ENCODE assay signal across 12 cellular contexts in the genomic region with DNA sequence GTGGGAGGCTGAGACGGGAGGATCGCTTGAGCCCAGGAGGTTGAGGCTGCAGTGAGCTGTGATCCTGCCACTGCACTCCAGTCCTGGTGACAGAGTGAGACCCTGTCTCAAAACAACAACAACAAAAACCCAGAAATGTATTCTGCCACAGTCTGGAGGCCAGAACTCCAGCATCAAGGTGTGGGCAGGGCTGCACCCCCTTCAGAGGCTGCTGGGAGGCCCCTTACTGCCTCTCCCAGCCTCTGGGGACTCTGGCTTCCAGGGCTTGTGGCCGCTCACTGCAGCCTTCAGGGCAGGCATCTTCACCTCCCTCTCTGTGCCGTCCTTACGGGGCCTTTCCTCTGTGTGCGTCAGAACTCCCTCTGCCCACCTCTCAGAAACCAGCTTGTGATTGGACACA.
A peak's percentile ranks its signal among the peaks of the same experiment; 100 is the strongest.
DNase-seq lines count a peak whose midpoint lies in the region; ATAC-seq, FAIRE-seq and TF ChIP-seq lines count a peak whose summit lies in the region.
"Had no signal": no experiment of that assay in that cellular context is flagged by ENCODE, and none has a peak within 500 bp of the region (broad histone marks: within the 10 kb centered on the region; RNA-seq: fewer than 3 reads in every experiment).

No MANE protein-coding gene starts in this region.

- CTCF ChIA-PET in HEK293 (lab: Yijun Ruan, JAX) (interaction anchor here (0.6 kb wide), 1 partner anchor 12 kb away, joined by 3 read pairs; no protein-coding TSS in a partner anchor), K562 (lab: Yijun Ruan, JAX; ENCODE audit: low intra/inter-chr PET ratio) (no interaction called here)

- TF ChIP-seq CTCF in heart right ventricle (IDR thresholded peaks at IDR 0.05) = no peak
- TF ChIP-seq CTCF in HEK293 (tag by site-specific recombination; IDR thresholded peaks at IDR 0.05) = no peak
- TF ChIP-seq CTCF in K562 (IDR thresholded peaks at IDR 0.05 in 2 of 3, conservative IDR thresholded peaks at IDR 0.05 in 1 of 3; ENCODE audit: insufficient read depth in 2 of 3, low read depth in 1 of 3, low read length in 3 of 3) = no peak
- no peak for TF ChIP-seq CTCF in testis (IDR thresholded peaks at IDR 0.05)
- no peak for TF ChIP-seq CTCF in D721Med (IDR thresholded peaks at IDR 0.05; ENCODE audit: insufficient read depth, missing control alignments)

- TF ChIP-seq EP300 in K562 (IDR thresholded peaks at IDR 0.05; ENCODE audit: low read length) = no peak

- no peaks in the 10 kb centered on the region for H3K9me1 ChIP-seq in K562 (ENCODE audit: control insufficient read depth, insufficient read depth, low read length)

- intact Hi-C loops in cardiac septum (cut with DNase I) (no loop called here), heart right ventricle (cut with DNase I) (no loop called here), K562 (cut with micrococcal nuclease) (no loop called here), testis (cut with DNase I; ENCODE audit: low total_unique reads) (no loop called here)

- no peak for TF ChIP-seq POLR2A in K562 (conservative IDR thresholded peaks at IDR 0.05)
- TF ChIP-seq POLR2A in testis (IDR thresholded peaks at IDR 0.05) = no peak

- DNase-seq in cardiac septum (ENCODE audit: low spot score) = peak; percentile 57
- no peak for DNase-seq in heart right ventricle
- DNase-seq in K562 (ENCODE audit: extremely low read depth in 1 of 4, low spot score in 3 of 4) = no peak
- DNase-seq in testis = peak; percentile 14
- no peak for DNase-seq in D721Med (ENCODE audit: insufficient read length, low spot score)
- no peak for DNase-seq in hepatic stellate cell (ENCODE audit: low spot score)
- DNase-seq: COR-L47; effector memory CD4-positive, alpha-beta T cell; NCI-H524 treated with DMSO at 0.1 percent for 48 hours; T-helper 2 cell had no signal

- POLR2A ChIA-PET in HEK293 (lab: Yijun Ruan, JAX) = no interaction called here
- POLR2A ChIA-PET in K562 (lab: Yijun Ruan, JAX) = interaction anchor here (1.0 to 2.3 kb wide), 4 partner anchors 13 to 189 kb away, joined by 3 to 10 read pairs (median 6); no protein-coding TSS in a partner anchor

- no peak overlapping the region; the same call in 1 of the 2 replicates for H2AFZ ChIP-seq in K562 (ENCODE audit: low read depth, low read length)

- no peak for FAIRE-seq in K562 (lab: Jason Lieb, UNC)
- no peak for FAIRE-seq in D721Med (lab: Jason Lieb, UNC)

- H3K27me3 ChIP-seq in heart right ventricle = no peaks in the 10 kb centered on the region
- no peaks in the 10 kb centered on the region for H3K27me3 ChIP-seq in K562 (ENCODE audit: control insufficient read depth in 2 of 2, insufficient read depth in 2 of 2, low read length in 2 of 2)
- H3K27me3 ChIP-seq in testis = no peaks in the 10 kb centered on the region
- H3K27me3 ChIP-seq: SJSA1 had no signal

- H3K9ac ChIP-seq in K562 (ENCODE audit: insufficient read depth in 1 of 2, low read depth in 2 of 2, low read length in 2 of 2) = peak overlapping the region in 1 of 2 experiments; percentile 81; a peak in 2 of 4 replicates

- WGBS in heart right ventricle, 2 donors = 85 to 89% methylated on average over 5 to 6 of the region's 6 CpGs
- WGBS in K562 (ENCODE audit: insufficient coverage, low coverage, missing lambda C conversion rate) = 74% methylated on average over 6 of the region's 6 CpGs
- 79 to 86% methylated on average over 6 of the region's 6 CpGs for WGBS in testis, 2 donors

- TF ChIP-seq RAD21 in K562 (CRISPR knock-in tag; conservative IDR thresholded peaks at IDR 0.05 in 1 of 2, IDR thresholded peaks at IDR 0.05 in 1 of 2) = no peak

- H3K4me1 ChIP-seq in heart right ventricle (peaks cover 0 to 17% (median 12%) of the 10 kb centered on the region in 9 donors), HEK293 (ENCODE audit: control insufficient read depth, insufficient read depth, low read length) (peaks cover 5% of the 10 kb centered on the region), K562 (replicated peaks in 1 of 2; ENCODE audit: control insufficient read depth in 2 of 2, insufficient read depth in 2 of 2, low read length in 2 of 2) (peaks cover 22 to 43% of the 10 kb centered on the region in 2 experiments), testis (peaks cover 7% of the 10 kb centered on the region)

- H3K27ac ChIP-seq in heart right ventricle (no peak overlapping the region), HEK293 (ENCODE audit: extremely low read depth, low read depth, low read length) (no peak overlapping the region), K562 (ENCODE audit: extremely low read depth, low read depth, low read length) (peak overlapping the region; percentile 88), testis (no peak overlapping the region)
- H3K27ac ChIP-seq: SJSA1 had no signal

- no peaks in the 10 kb centered on the region for H3K36me3 ChIP-seq in heart right ventricle
- no peaks in the 10 kb centered on the region for H3K36me3 ChIP-seq in HEK293 (ENCODE audit: control insufficient read depth in 2 of 2, insufficient read depth in 1 of 2, low read length in 2 of 2)
- no peaks in the 10 kb centered on the region; the same call in 2 of the 3 replicates for H3K36me3 ChIP-seq in K562 (ENCODE audit: control insufficient read depth, insufficient read depth, low read length)
- H3K36me3 ChIP-seq in testis (ENCODE audit: low read depth, missing control alignments) = no peaks in the 10 kb centered on the region
- H3K36me3 ChIP-seq: SJSA1 had no signal

- H3K9me3 ChIP-seq in heart right ventricle (no peaks in the 10 kb centered on the region), HEK293 (ENCODE audit: control insufficient read depth, insufficient read depth, low read depth, low read length) (no peaks in the 10 kb centered on the region), K562 (replicated peaks; ENCODE audit: control insufficient read depth, insufficient read depth, low read depth, low read length) (peaks cover 9% of the 10 kb centered on the region), testis (no peaks in the 10 kb centered on the region)

- peaks cover 6% of the 10 kb centered on the region; the same call in 2 of the 3 replicates for H3K79me2 ChIP-seq in K562 (ENCODE audit: control insufficient read depth, insufficient read depth, low read length)

- H3K4me3 ChIP-seq in heart right ventricle (no peak overlapping the region), HEK293 (ENCODE audit: low read depth, low read length) (no peak overlapping the region), K562 (no peak overlapping the region), testis (no peak overlapping the region)
- H3K4me3 ChIP-seq: SJSA1 had no signal

- BruUV-seq in K562 (replicated peaks; lab: Mats Ljungman, UMichigan) = no TSS peak

- no peak for ATAC-seq in heart right ventricle
- ATAC-seq in K562 = peak; percentile 60

- no peaks in the 10 kb centered on the region for H4K20me1 ChIP-seq in K562 (replicated peaks; ENCODE audit: control insufficient read depth, insufficient read depth, low read length)

- no peak overlapping the region for H3K4me2 ChIP-seq in K562 (ENCODE audit: insufficient read depth, low read length)

- in situ Hi-C loops in K562 (cut with MboI) = no loop called here

TF ChIP-seq in HEK293, 187 proteins besides CTCF, POLR2A, EP300 and RAD21 (continues in another document):
- TF ChIP-seq ZNF302 (tag by site-specific recombination; IDR thresholded peaks at IDR 0.05; ENCODE audit: low read depth) (no peak), GLIS1 (tag by site-specific recombination; IDR thresholded peaks at IDR 0.05) (peak; percentile 61; the same call in 1 of the 2 replicates), SCRT1 (tag by site-specific recombination; IDR thresholded peaks at IDR 0.05; ENCODE audit: borderline replicate concordance) (no peak), ZXDB (tag by site-specific recombination; IDR thresholded peaks at IDR 0.05) (peak; percentile 76), ZNF223 (tag by site-specific recombination; IDR thresholded peaks at IDR 0.05) (peak; percentile 70; the same call in 1 of the 2 replicates), OVOL3 (tag by site-specific recombination; IDR thresholded peaks at IDR 0.05) (no peak)

TF ChIP-seq in K562, 482 proteins besides CTCF, POLR2A, EP300 and RAD21:
- peak; percentile 16 for TF ChIP-seq SMARCA5 (IDR thresholded peaks at IDR 0.05)
- TF ChIP-seq BCOR (IDR thresholded peaks at IDR 0.05) = peak; percentile 20; the same call in 1 of the 2 replicates
- TF ChIP-seq COPS2 (conservative IDR thresholded peaks at IDR 0.05) = no peak
- TF ChIP-seq HDGF (IDR thresholded peaks at IDR 0.05) = peak; percentile 7; the same call in 1 of the 2 replicates
- TF ChIP-seq, protein P1, sequence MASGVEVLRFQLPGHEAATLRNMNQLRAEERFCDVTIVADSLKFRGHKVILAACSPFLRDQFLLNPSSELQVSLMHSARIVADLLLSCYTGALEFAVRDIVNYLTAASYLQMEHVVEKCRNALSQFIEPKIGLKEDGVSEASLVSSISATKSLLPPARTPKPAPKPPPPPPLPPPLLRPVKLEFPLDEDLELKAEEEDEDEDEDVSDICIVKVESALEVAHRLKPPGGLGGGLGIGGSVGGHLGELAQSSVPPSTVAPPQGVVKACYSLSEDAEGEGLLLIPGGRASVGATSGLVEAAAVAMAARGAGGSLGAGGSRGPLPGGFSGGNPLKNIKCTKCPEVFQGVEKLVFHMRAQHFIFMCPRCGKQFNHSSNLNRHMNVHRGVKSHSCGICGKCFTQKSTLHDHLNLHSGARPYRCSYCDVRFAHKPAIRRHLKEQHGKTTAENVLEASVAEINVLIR (CRISPR knock-in tag; IDR thresholded peaks at IDR 0.05) = no peak
- TF ChIP-seq MAZ (CRISPR knock-in tag; conservative IDR thresholded peaks at IDR 0.05 in 1 of 2, IDR thresholded peaks at IDR 0.05 in 1 of 2) = 0 out of 4 replicates have a peak, but pooled peaks of 1 of the 2 experiments have one; percentile 7
- TF ChIP-seq, protein P2, sequence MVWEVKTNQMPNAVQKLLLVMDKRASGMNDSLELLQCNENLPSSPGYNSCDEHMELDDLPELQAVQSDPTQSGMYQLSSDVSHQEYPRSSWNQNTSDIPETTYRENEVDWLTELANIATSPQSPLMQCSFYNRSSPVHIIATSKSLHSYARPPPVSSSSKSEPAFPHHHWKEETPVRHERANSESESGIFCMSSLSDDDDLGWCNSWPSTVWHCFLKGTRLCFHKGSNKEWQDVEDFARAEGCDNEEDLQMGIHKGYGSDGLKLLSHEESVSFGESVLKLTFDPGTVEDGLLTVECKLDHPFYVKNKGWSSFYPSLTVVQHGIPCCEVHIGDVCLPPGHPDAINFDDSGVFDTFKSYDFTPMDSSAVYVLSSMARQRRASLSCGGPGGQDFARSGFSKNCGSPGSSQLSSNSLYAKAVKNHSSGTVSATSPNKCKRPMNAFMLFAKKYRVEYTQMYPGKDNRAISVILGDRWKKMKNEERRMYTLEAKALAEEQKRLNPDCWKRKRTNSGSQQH (CRISPR knock-in tag; IDR thresholded peaks at IDR 0.05) = no peak
- 0 out of 2 replicates have a peak, but pooled peaks have one; percentile 0 for TF ChIP-seq GTF2A2 (tag; IDR thresholded peaks at IDR 0.05)

Comparison
In these comparisons a context has a peak if more than half of its experiments do, and no peak if none do; other contexts are left out.
1. DNase-seq: peak in cardiac septum (single experiment) and testis (single experiment); none in heart right ventricle (0 of 2), K562 (0 of 4), D721Med (single experiment) and hepatic stellate cell (single experiment).